17 cellular contexts compared by ENCODE assay signal in the genomic region with DNA sequence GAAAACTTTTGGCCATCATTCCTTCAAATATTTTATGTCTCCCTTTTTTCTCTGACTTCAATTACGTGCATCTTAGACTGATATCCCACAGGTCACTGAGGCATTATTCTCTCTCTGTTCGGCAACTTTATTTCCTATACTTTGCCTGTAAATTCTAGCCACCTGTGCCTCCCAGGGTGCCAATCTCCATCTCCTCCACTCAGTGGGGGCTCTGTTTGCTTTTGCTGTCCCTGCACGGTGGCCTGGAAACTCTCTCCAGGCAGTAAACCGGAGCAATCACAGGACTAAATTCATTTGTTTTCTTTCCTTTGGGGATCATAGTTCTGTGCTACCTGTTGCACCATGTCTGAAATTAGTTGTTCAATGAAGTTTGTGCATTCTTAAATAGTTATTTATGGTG. TPM values are rescaled to one million over a fixed set of nuclear protein-coding genes. Genes with fewer than 3 reads are reported as not detected.
DNase-seq lines count a peak whose midpoint lies in the region; ATAC-seq and TF ChIP-seq lines count a peak whose summit lies in the region.
"Had no signal": no experiment of that assay in that cellular context is flagged by ENCODE, and none has a peak within 500 bp of the region (broad histone marks: within the 10 kb centered on the region; RNA-seq: fewer than 3 reads in every experiment).

No MANE protein-coding gene starts in this region.

- H3K4me3 Mint-ChIP-seq in activated CD4-positive, alpha-beta T cell treated with anti-CD3 and anti-CD28 coated beads, Interleukin-2, amount 10 ng/mL, durations not matched to agents 24 days and 14 days: no peak overlapping the region
- no peak overlapping the region for H3K4me3 Mint-ChIP-seq in WTC11
- H3K4me3 Mint-ChIP-seq: CD4-positive, alpha-beta memory T cell had no signal

- peak; percentile 27 for DNase-seq in activated CD4-positive, alpha-beta T cell treated with anti-CD3 and anti-CD28 coated beads, Interleukin-2, amount 10 ng/mL, durations not matched to agents 24 days and 14 days
- no peak for DNase-seq in activated CD4-positive, alpha-beta T cell treated with anti-CD3 and anti-CD28 coated beads, Interleukin-2, amount 50 U/mL, for 48 hours
- peak; percentile 37 for DNase-seq in NCI-H345 (lab: John Stamatoyannopoulos, UW)
- DNase-seq in WTC11 (ENCODE audit: low spot score): no peak
- DNase-seq in activated T-cell treated with anti-CD3 and anti-CD28 coated beads, Interleukin-2, amount 50 U/mL, for 48 hours: no peak
- no peak for DNase-seq in NCI-H2081 treated with DMSO at 0.1 percent for 48 hours (lab: John Stamatoyannopoulos, UW)
- DNase-seq: C1 segment of cervical spinal cord; Calu3; CD4-positive, alpha-beta memory T cell; COR-L47; DMS53; DMS79 treated with DMSO at 0.1 percent for 48 hours; GF-D8; GOT3; H7; HCEC 1CT had no signal

- intact Hi-C loops in activated CD4-positive, alpha-beta T cell treated with anti-CD3 and anti-CD28 coated beads, Interleukin-2, amount 10 ng/mL, durations not matched to agents 24 days and 14 days (cut with micrococcal nuclease): no loop called here

- H3K9me3 Mint-ChIP-seq in activated CD4-positive, alpha-beta T cell treated with anti-CD3 and anti-CD28 coated beads, Interleukin-2, amount 10 ng/mL, durations not matched to agents 24 days and 14 days: no peaks in the 10 kb centered on the region
- peaks cover 37% of the 10 kb centered on the region for H3K9me3 Mint-ChIP-seq in WTC11
- H3K9me3 Mint-ChIP-seq: CD4-positive, alpha-beta memory T cell had no signal

- H3K36me3 Mint-ChIP-seq in activated CD4-positive, alpha-beta T cell treated with anti-CD3 and anti-CD28 coated beads, Interleukin-2, amount 10 ng/mL, durations not matched to agents 24 days and 14 days (ENCODE audit: low read depth): no peaks in the 10 kb centered on the region
- H3K36me3 Mint-ChIP-seq in WTC11: peaks cover 25% of the 10 kb centered on the region
- H3K36me3 Mint-ChIP-seq: CD4-positive, alpha-beta memory T cell had no signal

- no peak overlapping the region for H3K27ac Mint-ChIP-seq in activated CD4-positive, alpha-beta T cell treated with anti-CD3 and anti-CD28 coated beads, Interleukin-2, amount 10 ng/mL, durations not matched to agents 24 days and 14 days
- H3K27ac Mint-ChIP-seq in WTC11: no peak overlapping the region
- H3K27ac Mint-ChIP-seq: CD4-positive, alpha-beta memory T cell had no signal

- POLR2A ChIA-PET in WTC11 (lab: Charles Lee): no interaction called here

- ATAC-seq in WTC11 (no peak), HG02870 (IDR thresholded peaks at IDR 0.05; ENCODE audit: unreplicated experiment) (no peak)

- TF ChIP-seq CTCF in WTC11 (IDR thresholded peaks at IDR 0.05): no peak

- no peaks in the 10 kb centered on the region for H3K4me1 Mint-ChIP-seq in activated CD4-positive, alpha-beta T cell treated with anti-CD3 and anti-CD28 coated beads, Interleukin-2, amount 10 ng/mL, durations not matched to agents 24 days and 14 days
- H3K4me1 Mint-ChIP-seq in WTC11: peaks cover 12% of the 10 kb centered on the region
- H3K4me1 Mint-ChIP-seq: CD4-positive, alpha-beta memory T cell had no signal

- peaks cover 56% of the 10 kb centered on the region for H3K27me3 Mint-ChIP-seq in activated CD4-positive, alpha-beta T cell treated with anti-CD3 and anti-CD28 coated beads, Interleukin-2, amount 10 ng/mL, durations not matched to agents 24 days and 14 days
- H3K27me3 Mint-ChIP-seq in WTC11 (ENCODE audit: low read depth): peaks cover 18% of the 10 kb centered on the region

- CTCF ChIA-PET in WTC11 (lab: Charles Lee): no interaction called here

TF ChIP-seq in WTC11, 78 proteins besides CTCF, POLR2A, EP300 and RAD21:
- peak; percentile 86 for TF ChIP-seq ZNF423 (CRISPR knock-in tag; IDR thresholded peaks at IDR 0.05)
- TF ChIP-seq, protein P1, sequence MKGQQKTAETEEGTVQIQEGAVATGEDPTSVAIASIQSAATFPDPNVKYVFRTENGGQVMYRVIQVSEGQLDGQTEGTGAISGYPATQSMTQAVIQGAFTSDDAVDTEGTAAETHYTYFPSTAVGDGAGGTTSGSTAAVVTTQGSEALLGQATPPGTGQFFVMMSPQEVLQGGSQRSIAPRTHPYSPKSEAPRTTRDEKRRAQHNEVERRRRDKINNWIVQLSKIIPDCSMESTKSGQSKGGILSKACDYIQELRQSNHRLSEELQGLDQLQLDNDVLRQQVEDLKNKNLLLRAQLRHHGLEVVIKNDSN (CRISPR knock-in tag; IDR thresholded peaks at IDR 0.05): no peak

RNA-seq across cellular contexts. Expression of a gene that starts 9.6 kb away (rescaled TPM):
- total RNA-seq in activated CD4-positive, alpha-beta T cell treated with anti-CD3 and anti-CD28 coated beads, Interleukin-2, amount 10 ng/mL, durations not matched to agents 24 days and 14 days: 71.9 and 80.1 TPM in 2 replicates
- 42.2 to 50.5 TPM (median 44.1 TPM) in 3 replicates for total RNA-seq in WTC11 (2021)

RNA-seq across cellular contexts. Expression of a gene that starts 17.1 kb away (rescaled TPM):
- 0.21 and 0.44 TPM in 2 replicates for total RNA-seq in activated CD4-positive, alpha-beta T cell treated with anti-CD3 and anti-CD28 coated beads, Interleukin-2, amount 10 ng/mL, durations not matched to agents 24 days and 14 days
- total RNA-seq in WTC11 (2021): 2.5 to 3.8 TPM (median 3.1 TPM) in 3 replicates

Comparison
In these comparisons a context has a peak if more than half of its experiments do, and no peak if none do; other contexts are left out.
1. DNase-seq: peak in activated CD4-positive, alpha-beta T cell treated with anti-CD3 and anti-CD28 coated beads, Interleukin-2, amount 10 ng/mL, durations not matched to agents 24 days and 14 days (single experiment) and NCI-H345 (single experiment); none in activated CD4-positive, alpha-beta T cell treated with anti-CD3 and anti-CD28 coated beads, Interleukin-2, amount 50 U/mL, for 48 hours (0 of 2), WTC11 (single experiment), activated T-cell treated with anti-CD3 and anti-CD28 coated beads, Interleukin-2, amount 50 U/mL, for 48 hours (0 of 2) and NCI-H2081 treated with DMSO at 0.1 percent for 48 hours (single experiment).